Comparison of ENCODE assay signal across 2 cellular contexts in the genomic region with DNA sequence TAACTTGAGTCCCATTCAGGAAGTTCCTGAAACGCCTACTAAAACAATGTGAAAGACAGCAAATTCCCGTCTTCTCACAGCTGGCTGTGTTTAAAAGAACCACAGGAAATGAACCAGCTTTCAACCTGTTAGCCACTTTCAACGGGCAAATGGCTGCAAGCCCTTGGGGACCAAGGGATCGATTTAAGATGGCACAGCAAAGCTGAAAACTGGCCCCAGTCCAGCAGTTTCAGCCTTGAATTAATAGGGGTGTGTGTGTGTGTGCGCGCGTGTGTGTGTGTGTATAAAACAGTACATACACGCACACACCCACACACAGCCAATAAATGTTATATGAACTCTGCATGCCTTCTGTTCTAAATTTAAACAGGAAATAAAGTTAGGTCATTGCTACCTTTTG.
TF ChIP-seq lines count a peak whose summit lies in the region.

No MANE protein-coding gene starts in this region.

TF ChIP-seq in liver, 16 proteins besides CTCF, POLR2A, EP300 and RAD21:
- no peak for TF ChIP-seq FOXA2 (IDR thresholded peaks at IDR 0.05)
- TF ChIP-seq, protein P1, sequence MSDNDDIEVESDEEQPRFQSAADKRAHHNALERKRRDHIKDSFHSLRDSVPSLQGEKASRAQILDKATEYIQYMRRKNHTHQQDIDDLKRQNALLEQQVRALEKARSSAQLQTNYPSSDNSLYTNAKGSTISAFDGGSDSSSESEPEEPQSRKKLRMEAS (IDR thresholded peaks at IDR 0.05) = no peak
- TF ChIP-seq SP1 (IDR thresholded peaks at IDR 0.05) = no peak
- TF ChIP-seq, protein P2, sequence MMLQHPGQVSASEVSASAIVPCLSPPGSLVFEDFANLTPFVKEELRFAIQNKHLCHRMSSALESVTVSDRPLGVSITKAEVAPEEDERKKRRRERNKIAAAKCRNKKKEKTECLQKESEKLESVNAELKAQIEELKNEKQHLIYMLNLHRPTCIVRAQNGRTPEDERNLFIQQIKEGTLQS (IDR thresholded peaks at IDR 0.05) = no peak
- no peak for TF ChIP-seq JUND (IDR thresholded peaks at IDR 0.05)
- TF ChIP-seq YY1 (IDR thresholded peaks at IDR 0.05) = no peak
- TF ChIP-seq NR2F2 (IDR thresholded peaks at IDR 0.05) = no peak
- no peak for TF ChIP-seq HNF4G (IDR thresholded peaks at IDR 0.05)
- no peak for TF ChIP-seq EGR1 (IDR thresholded peaks at IDR 0.05; ENCODE audit: low read depth in 2 of 2)
- TF ChIP-seq RXRA (IDR thresholded peaks at IDR 0.05) = no peak
- no peak for TF ChIP-seq TAF1 (conservative IDR thresholded peaks at IDR 0.05)
- TF ChIP-seq FOXA1 (IDR thresholded peaks at IDR 0.05) = no peak
- TF ChIP-seq HNF4A (conservative IDR thresholded peaks at IDR 0.05) = no peak
- TF ChIP-seq, protein P3, sequence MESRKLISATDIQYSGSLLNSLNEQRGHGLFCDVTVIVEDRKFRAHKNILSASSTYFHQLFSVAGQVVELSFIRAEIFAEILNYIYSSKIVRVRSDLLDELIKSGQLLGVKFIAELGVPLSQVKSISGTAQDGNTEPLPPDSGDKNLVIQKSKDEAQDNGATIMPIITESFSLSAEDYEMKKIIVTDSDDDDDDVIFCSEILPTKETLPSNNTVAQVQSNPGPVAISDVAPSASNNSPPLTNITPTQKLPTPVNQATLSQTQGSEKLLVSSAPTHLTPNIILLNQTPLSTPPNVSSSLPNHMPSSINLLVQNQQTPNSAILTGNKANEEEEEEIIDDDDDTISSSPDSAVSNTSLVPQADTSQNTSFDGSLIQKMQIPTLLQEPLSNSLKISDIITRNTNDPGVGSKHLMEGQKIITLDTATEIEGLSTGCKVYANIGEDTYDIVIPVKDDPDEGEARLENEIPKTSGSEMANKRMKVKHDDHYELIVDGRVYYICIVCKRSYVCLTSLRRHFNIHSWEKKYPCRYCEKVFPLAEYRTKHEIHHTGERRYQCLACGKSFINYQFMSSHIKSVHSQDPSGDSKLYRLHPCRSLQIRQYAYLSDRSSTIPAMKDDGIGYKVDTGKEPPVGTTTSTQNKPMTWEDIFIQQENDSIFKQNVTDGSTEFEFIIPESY (IDR thresholded peaks at IDR 0.05) = no peak
- no peak for TF ChIP-seq GABPA (IDR thresholded peaks at IDR 0.05 in 1 of 2, conservative IDR thresholded peaks at IDR 0.05 in 1 of 2)
- TF ChIP-seq, protein P4, sequence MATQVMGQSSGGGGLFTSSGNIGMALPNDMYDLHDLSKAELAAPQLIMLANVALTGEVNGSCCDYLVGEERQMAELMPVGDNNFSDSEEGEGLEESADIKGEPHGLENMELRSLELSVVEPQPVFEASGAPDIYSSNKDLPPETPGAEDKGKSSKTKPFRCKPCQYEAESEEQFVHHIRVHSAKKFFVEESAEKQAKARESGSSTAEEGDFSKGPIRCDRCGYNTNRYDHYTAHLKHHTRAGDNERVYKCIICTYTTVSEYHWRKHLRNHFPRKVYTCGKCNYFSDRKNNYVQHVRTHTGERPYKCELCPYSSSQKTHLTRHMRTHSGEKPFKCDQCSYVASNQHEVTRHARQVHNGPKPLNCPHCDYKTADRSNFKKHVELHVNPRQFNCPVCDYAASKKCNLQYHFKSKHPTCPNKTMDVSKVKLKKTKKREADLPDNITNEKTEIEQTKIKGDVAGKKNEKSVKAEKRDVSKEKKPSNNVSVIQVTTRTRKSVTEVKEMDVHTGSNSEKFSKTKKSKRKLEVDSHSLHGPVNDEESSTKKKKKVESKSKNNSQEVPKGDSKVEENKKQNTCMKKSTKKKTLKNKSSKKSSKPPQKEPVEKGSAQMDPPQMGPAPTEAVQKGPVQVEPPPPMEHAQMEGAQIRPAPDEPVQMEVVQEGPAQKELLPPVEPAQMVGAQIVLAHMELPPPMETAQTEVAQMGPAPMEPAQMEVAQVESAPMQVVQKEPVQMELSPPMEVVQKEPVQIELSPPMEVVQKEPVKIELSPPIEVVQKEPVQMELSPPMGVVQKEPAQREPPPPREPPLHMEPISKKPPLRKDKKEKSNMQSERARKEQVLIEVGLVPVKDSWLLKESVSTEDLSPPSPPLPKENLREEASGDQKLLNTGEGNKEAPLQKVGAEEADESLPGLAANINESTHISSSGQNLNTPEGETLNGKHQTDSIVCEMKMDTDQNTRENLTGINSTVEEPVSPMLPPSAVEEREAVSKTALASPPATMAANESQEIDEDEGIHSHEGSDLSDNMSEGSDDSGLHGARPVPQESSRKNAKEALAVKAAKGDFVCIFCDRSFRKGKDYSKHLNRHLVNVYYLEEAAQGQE (IDR thresholded peaks at IDR 0.05) = no peak
TF ChIP-seq in liver: peak in this region for 0.

TF ChIP-seq in HepG2, 621 proteins besides CTCF, POLR2A, EP300 and RAD21:
- TF ChIP-seq ZFY (CRISPR knock-in tag; IDR thresholded peaks at IDR 0.05) (no peak), ARNT (IDR thresholded peaks at IDR 0.05) (no peak), KDM5A (IDR thresholded peaks at IDR 0.05; ENCODE audit: borderline replicate concordance, low read length) (no peak), SMARCE1 (IDR thresholded peaks at IDR 0.05; ENCODE audit: borderline replicate concordance) (no peak), MZF1 (CRISPR knock-in tag; IDR thresholded peaks at IDR 0.05; ENCODE audit: borderline replicate concordance) (no peak)
- TF ChIP-seq, protein P5, sequence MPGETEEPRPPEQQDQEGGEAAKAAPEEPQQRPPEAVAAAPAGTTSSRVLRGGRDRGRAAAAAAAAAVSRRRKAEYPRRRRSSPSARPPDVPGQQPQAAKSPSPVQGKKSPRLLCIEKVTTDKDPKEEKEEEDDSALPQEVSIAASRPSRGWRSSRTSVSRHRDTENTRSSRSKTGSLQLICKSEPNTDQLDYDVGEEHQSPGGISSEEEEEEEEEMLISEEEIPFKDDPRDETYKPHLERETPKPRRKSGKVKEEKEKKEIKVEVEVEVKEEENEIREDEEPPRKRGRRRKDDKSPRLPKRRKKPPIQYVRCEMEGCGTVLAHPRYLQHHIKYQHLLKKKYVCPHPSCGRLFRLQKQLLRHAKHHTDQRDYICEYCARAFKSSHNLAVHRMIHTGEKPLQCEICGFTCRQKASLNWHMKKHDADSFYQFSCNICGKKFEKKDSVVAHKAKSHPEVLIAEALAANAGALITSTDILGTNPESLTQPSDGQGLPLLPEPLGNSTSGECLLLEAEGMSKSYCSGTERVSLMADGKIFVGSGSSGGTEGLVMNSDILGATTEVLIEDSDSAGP (CRISPR knock-in tag; IDR thresholded peaks at IDR 0.05; ENCODE audit: borderline replicate concordance) = no peak
